Comparison of ENCODE assay signal across 1 cellular context in the genomic region with DNA sequence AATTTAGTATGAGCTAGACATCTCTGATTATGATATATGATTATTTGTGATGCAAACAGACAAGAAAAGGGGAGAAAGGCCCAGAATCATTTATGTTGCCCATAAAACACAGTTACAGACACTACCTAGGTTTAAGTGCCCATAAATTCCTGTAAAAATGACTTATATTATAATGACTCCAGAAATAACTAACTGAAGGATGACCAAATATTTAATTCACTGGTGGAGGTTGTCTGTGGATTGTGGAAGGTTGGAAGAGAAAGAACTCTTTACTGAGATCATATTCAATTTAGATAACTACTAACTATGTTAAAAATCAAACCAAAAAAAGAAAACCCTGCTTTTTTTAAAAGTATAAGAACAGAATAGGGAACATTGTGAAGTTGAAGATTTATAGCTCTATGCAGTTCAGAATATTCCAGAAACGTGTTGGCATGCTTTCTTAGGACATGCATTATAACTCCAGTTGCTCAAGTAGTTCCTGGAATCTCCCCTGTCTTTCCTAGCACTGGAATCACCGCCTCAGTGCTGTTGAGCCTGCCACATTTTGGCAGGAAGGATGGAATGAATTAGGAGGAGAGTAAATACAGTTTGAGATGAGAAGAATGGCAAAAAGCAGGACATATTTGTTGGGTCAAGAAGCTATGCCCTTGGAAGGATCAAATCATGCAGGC.
TF ChIP-seq lines count a peak whose summit lies in the region.

No MANE protein-coding gene starts in this region.

TF ChIP-seq in SK-N-SH treated with all-trans-retinoic acid at 6 μM for 48 hours, 23 proteins besides CTCF, POLR2A, EP300 and RAD21 (continued from another document):
- TF ChIP-seq ISL1 (CRISPR knock-in tag; IDR thresholded peaks at IDR 0.05) (peak; percentile 91), SNAI2 (CRISPR knock-in tag; IDR thresholded peaks at IDR 0.05) (no peak)
- TF ChIP-seq, protein P1, sequence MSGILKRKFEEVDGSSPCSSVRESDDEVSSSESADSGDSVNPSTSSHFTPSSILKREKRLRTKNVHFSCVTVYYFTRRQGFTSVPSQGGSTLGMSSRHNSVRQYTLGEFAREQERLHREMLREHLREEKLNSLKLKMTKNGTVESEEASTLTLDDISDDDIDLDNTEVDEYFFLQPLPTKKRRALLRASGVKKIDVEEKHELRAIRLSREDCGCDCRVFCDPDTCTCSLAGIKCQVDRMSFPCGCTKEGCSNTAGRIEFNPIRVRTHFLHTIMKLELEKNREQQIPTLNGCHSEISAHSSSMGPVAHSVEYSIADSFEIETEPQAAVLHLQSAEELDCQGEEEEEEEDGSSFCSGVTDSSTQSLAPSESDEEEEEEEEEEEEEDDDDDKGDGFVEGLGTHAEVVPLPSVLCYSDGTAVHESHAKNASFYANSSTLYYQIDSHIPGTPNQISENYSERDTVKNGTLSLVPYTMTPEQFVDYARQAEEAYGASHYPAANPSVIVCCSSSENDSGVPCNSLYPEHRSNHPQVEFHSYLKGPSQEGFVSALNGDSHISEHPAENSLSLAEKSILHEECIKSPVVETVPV (CRISPR knock-in tag; IDR thresholded peaks at IDR 0.05), result no peak
